32 cellular contexts compared by ENCODE assay signal in genomic region chr2:159459279-159459678, GRCh38.
A peak's percentile ranks its signal among the peaks of the same experiment; 100 is the strongest.
DNase-seq lines count a peak whose midpoint lies in the region; ATAC-seq, FAIRE-seq and TF ChIP-seq lines count a peak whose summit lies in the region.
"Had no signal": no experiment of that assay in that cellular context is flagged by ENCODE, and none has a peak within 500 bp of the region (broad histone marks: within the 10 kb centered on the region; RNA-seq: fewer than 3 reads in every experiment).

No MANE protein-coding gene starts in this region.

- H3K9me3 ChIP-seq in kidney (ENCODE audit: control insufficient read depth in 1 of 2, low read length in 2 of 2), result no peaks in the 10 kb centered on the region
- H3K9me3 ChIP-seq: esophagus muscularis mucosa, heart right ventricle, thyroid gland, vagina had no signal

- H3K27ac Mint-ChIP-seq in natural killer cell treated with Interleukin-12 subunit alpha and Interleukin-12 subunit beta and Interleukin-15 and Interleukin-18, amount 100 ng/mL, for 72 hours, result peak overlapping the region; percentile 3 to 8
- peak overlapping the region in 1 of 2 donors; percentile 4 for H3K27ac Mint-ChIP-seq in natural killer cell
- H3K27ac Mint-ChIP-seq in central memory CD8-positive, alpha-beta T cell (ENCODE audit: low read depth), result peak overlapping the region; percentile 19
- H3K27ac Mint-ChIP-seq: activated CD4-positive, alpha-beta memory T cell treated with anti-CD3 and anti-CD28 coated beads, Interleukin-2, amount 10 ng/mL, durations not matched to agents 7 days and 5 days; activated naive CD4-positive, alpha-beta T cell treated with anti-CD3 and anti-CD28 coated beads, Interleukin-2, amount 50 U/mL, for 24 hours; CD4-positive, alpha-beta memory T cell; dendritic cell treated with granulocyte-macrophage colony-stimulating factor and Interleukin-4, amounts not matched to agents 40 ng/mL and 50 ng/mL, for 4 days; memory B cell; neural progenitor cell had no signal

- H3K4me1 ChIP-seq in kidney (ENCODE audit: control insufficient read depth in 1 of 2, insufficient read depth in 1 of 2, low read depth in 1 of 2, low read length in 2 of 2), result no peaks in the 10 kb centered on the region
- H3K4me1 ChIP-seq: neural progenitor cell had no signal

- peaks cover 10 to 40% of the 10 kb centered on the region in 2 donors for H3K4me1 Mint-ChIP-seq in natural killer cell treated with Interleukin-12 subunit alpha and Interleukin-12 subunit beta and Interleukin-15 and Interleukin-18, amount 100 ng/mL, for 72 hours (ENCODE audit: low read depth in 2 of 2)
- H3K4me1 Mint-ChIP-seq in natural killer cell, result peaks cover 31 to 44% of the 10 kb centered on the region in 2 donors
- H3K4me1 Mint-ChIP-seq in central memory CD8-positive, alpha-beta T cell, result peaks cover 48% of the 10 kb centered on the region

- no peaks in the 10 kb centered on the region for H3K36me3 ChIP-seq in kidney (ENCODE audit: control insufficient read depth in 1 of 2, insufficient read depth in 2 of 2, low read length in 2 of 2)
- H3K36me3 ChIP-seq: cardiac muscle cell, neural progenitor cell, thyroid gland, vagina had no signal

- no peak overlapping the region for H3K4me3 Mint-ChIP-seq in natural killer cell treated with Interleukin-12 subunit alpha and Interleukin-12 subunit beta and Interleukin-15 and Interleukin-18, amount 100 ng/mL, for 72 hours
- no peak overlapping the region for H3K4me3 Mint-ChIP-seq in natural killer cell
- H3K4me3 Mint-ChIP-seq in central memory CD8-positive, alpha-beta T cell, result no peak overlapping the region
- H3K4me3 Mint-ChIP-seq: activated CD4-positive, alpha-beta memory T cell treated with anti-CD3 and anti-CD28 coated beads, Interleukin-2, amount 10 ng/mL, durations not matched to agents 7 days and 5 days; activated naive CD4-positive, alpha-beta T cell treated with anti-CD3 and anti-CD28 coated beads, Interleukin-2, amount 50 U/mL, for 24 hours; CD4-positive, alpha-beta memory T cell; dendritic cell treated with granulocyte-macrophage colony-stimulating factor and Interleukin-4, amounts not matched to agents 40 ng/mL and 50 ng/mL, for 4 days; memory B cell; neural progenitor cell had no signal

- no peak for FAIRE-seq in kidney (lab: Jason Lieb, UNC)
- FAIRE-seq: H54 had no signal

- no peak overlapping the region for H3K9ac ChIP-seq in kidney (ENCODE audit: low read length in 2 of 2)
- H3K9ac ChIP-seq: neural progenitor cell had no signal

- no peaks in the 10 kb centered on the region for H3K27me3 Mint-ChIP-seq in natural killer cell treated with Interleukin-12 subunit alpha and Interleukin-12 subunit beta and Interleukin-15 and Interleukin-18, amount 100 ng/mL, for 72 hours
- H3K27me3 Mint-ChIP-seq in natural killer cell (ENCODE audit: low read depth in 2 of 2), result no peaks in the 10 kb centered on the region
- H3K27me3 Mint-ChIP-seq in central memory CD8-positive, alpha-beta T cell, result no peaks in the 10 kb centered on the region
- H3K27me3 Mint-ChIP-seq: activated CD4-positive, alpha-beta memory T cell treated with anti-CD3 and anti-CD28 coated beads, Interleukin-2, amount 10 ng/mL, durations not matched to agents 7 days and 5 days; activated naive CD4-positive, alpha-beta T cell treated with anti-CD3 and anti-CD28 coated beads, Interleukin-2, amount 50 U/mL, for 24 hours; CD4-positive, alpha-beta memory T cell; dendritic cell treated with granulocyte-macrophage colony-stimulating factor and Interleukin-4, amounts not matched to agents 40 ng/mL and 50 ng/mL, for 4 days; memory B cell had no signal

- H3K27ac ChIP-seq in kidney (ENCODE audit: low read depth in 2 of 2, low read length in 2 of 2), result no peak overlapping the region
- H3K27ac ChIP-seq: cardiac muscle cell, esophagus muscularis mucosa, heart right ventricle, neural progenitor cell, thyroid gland, vagina had no signal

- no peak overlapping the region for H3K4me3 ChIP-seq in kidney (ENCODE audit: low read length in 2 of 2)
- H3K4me3 ChIP-seq: cardiac muscle cell, esophagus muscularis mucosa, heart right ventricle, neural progenitor cell, thyroid gland, vagina had no signal

- peak in 1 of 2 donors; percentile 47 for ATAC-seq in natural killer cell treated with Interleukin-12 subunit alpha and Interleukin-12 subunit beta and Interleukin-15 and Interleukin-18, amount 100 ng/mL, for 72 hours
- ATAC-seq in natural killer cell (no peak), left colon (peak; percentile 56), HG03175 (IDR thresholded peaks at IDR 0.05; ENCODE audit: unreplicated experiment) (no peak)
- no peak for ATAC-seq in central memory CD8-positive, alpha-beta T cell (replicated peaks; ENCODE audit: extremely low read depth, poor library complexity, severe bottlenecking)
- ATAC-seq: sciatic nerve had no signal

- intact Hi-C loops in natural killer cell (cut with micrococcal nuclease) (no loop called here), left colon (cut with DNase I, micrococcal nuclease) (no loop called here), kidney (cut with DNase I) (no loop called here)

- no peaks in the 10 kb centered on the region for H3K9me3 Mint-ChIP-seq in natural killer cell treated with Interleukin-12 subunit alpha and Interleukin-12 subunit beta and Interleukin-15 and Interleukin-18, amount 100 ng/mL, for 72 hours
- no peaks in the 10 kb centered on the region for H3K9me3 Mint-ChIP-seq in natural killer cell
- H3K9me3 Mint-ChIP-seq in central memory CD8-positive, alpha-beta T cell, result no peaks in the 10 kb centered on the region
- H3K9me3 Mint-ChIP-seq: activated CD4-positive, alpha-beta memory T cell treated with anti-CD3 and anti-CD28 coated beads, Interleukin-2, amount 10 ng/mL, durations not matched to agents 7 days and 5 days; CD4-positive, alpha-beta memory T cell; dendritic cell treated with granulocyte-macrophage colony-stimulating factor and Interleukin-4, amounts not matched to agents 40 ng/mL and 50 ng/mL, for 4 days; memory B cell; neural progenitor cell had no signal

- H3K36me3 Mint-ChIP-seq in natural killer cell treated with Interleukin-12 subunit alpha and Interleukin-12 subunit beta and Interleukin-15 and Interleukin-18, amount 100 ng/mL, for 72 hours, result no peaks in the 10 kb centered on the region
- no peaks in the 10 kb centered on the region for H3K36me3 Mint-ChIP-seq in natural killer cell
- H3K36me3 Mint-ChIP-seq in central memory CD8-positive, alpha-beta T cell (ENCODE audit: insufficient read depth), result peaks cover 2% of the 10 kb centered on the region

- DNase-seq in natural killer cell treated with Interleukin-12 subunit alpha and Interleukin-12 subunit beta and Interleukin-15 and Interleukin-18, amount 100 ng/mL, for 72 hours (ENCODE audit: low spot score), result no peak
- DNase-seq in natural killer cell, result no peak
- no peak for DNase-seq in central memory CD8-positive, alpha-beta T cell (ENCODE audit: low spot score in 2 of 2)
- no peak for DNase-seq in left colon
- no peak for DNase-seq in NCI-H1694 treated with DMSO at 0.1 percent for 48 hours (lab: John Stamatoyannopoulos, UW)
- no peak for DNase-seq in NCI-H2081 (lab: John Stamatoyannopoulos, UW)
- no peak for DNase-seq in kidney
- DNase-seq: activated CD4-positive, alpha-beta memory T cell treated with anti-CD3 and anti-CD28 coated beads, Interleukin-2, amount 10 ng/mL, durations not matched to agents 7 days and 5 days; activated CD8-positive, alpha-beta memory T cell treated with anti-CD3 and anti-CD28 coated beads, Interleukin-2, amount 50 U/mL, for 4 hours; amniotic stem cell; CD4-positive, alpha-beta memory T cell; EL; foreskin melanocyte; heart right ventricle; Karpas-422; NCI-H1436 treated with DMSO at 0.1 percent for 48 hours; NCI-H446; NCI-H748 treated with DMSO at 0.1 percent for 48 hours; posterior cingulate gyrus; stimulated activated CD4-positive, alpha-beta T cell treated with anti-CD3 and anti-CD28 coated beads, Interleukin-12 subunit alpha, Interleukin-12 subunit beta, amount 100 ng/mL, for 4 hours; stimulated activated CD4-positive, alpha-beta T cell treated with anti-CD3 and anti-CD28 coated beads, Interleukin-4, amount 100 ng/mL, for 1 hour; thyroid gland had no signal

- no peak for TF ChIP-seq CTCF in natural killer cell (IDR thresholded peaks at IDR 0.05)
- no peak for TF ChIP-seq CTCF in kidney (IDR thresholded peaks at IDR 0.05; ENCODE audit: borderline replicate concordance, extremely low read depth, insufficient read depth)
